Comparison of ENCODE assay signal across 15 cellular contexts in genomic region chr2:8710951-8711350, GRCh38. TPM values are rescaled to one million over a fixed set of nuclear protein-coding genes. Genes with fewer than 3 reads are reported as not detected.
DNase-seq lines count a peak whose midpoint lies in the region; TF ChIP-seq lines count a peak whose summit lies in the region.
"Had no signal": no experiment of that assay in that cellular context is flagged by ENCODE, and none has a peak within 500 bp of the region (broad histone marks: within the 10 kb centered on the region; RNA-seq: fewer than 3 reads in every experiment).

No MANE protein-coding gene starts in this region.

- H3K4me3 ChIP-seq in epithelial cell of esophagus (ENCODE audit: low read length) (no peak overlapping the region), osteoblast (ENCODE audit: insufficient read depth, low read length) (no peak overlapping the region)
- H3K4me3 ChIP-seq: BLaER1, GM23248 had no signal

- no peaks in the 10 kb centered on the region for H3K27me3 ChIP-seq in osteoblast (ENCODE audit: insufficient read depth, low read length)
- H3K27me3 ChIP-seq: BLaER1 had no signal

- H2AFZ ChIP-seq in osteoblast (ENCODE audit: low read length), result no peak overlapping the region
- H2AFZ ChIP-seq: GM23248 had no signal

- H3K4me1 ChIP-seq in osteoblast (ENCODE audit: insufficient read depth, low read length), result no peaks in the 10 kb centered on the region
- H3K4me1 ChIP-seq: BLaER1, Caco-2 had no signal

- DNase-seq in NCI-H1105 treated with DMSO at 0.1 percent for 48 hours (lab: John Stamatoyannopoulos, UW) (peak; percentile 13), NCI-H1105 (lab: John Stamatoyannopoulos, UW) (no peak), DMS79 treated with DMSO at 0.1 percent for 48 hours (lab: John Stamatoyannopoulos, UW) (peak; percentile 74), epithelial cell of esophagus (ENCODE audit: low read depth) (peak; percentile 76), osteoblast (ENCODE audit: insufficient read length, low spot score, missing footprints) (peak; percentile 68)
- no peak for DNase-seq in activated naive CD4-positive, alpha-beta T cell (lab: John Stamatoyannopoulos, UW)
- no peak for DNase-seq in activated T-cell treated with anti-CD3 and anti-CD28 coated beads, Interleukin-2, amount 50 U/mL, for 1 hour
- DNase-seq: AML-193; Caco-2; CD8-positive, alpha-beta memory T cell; GM23248; H7; IMR-90 had no signal

- no peaks in the 10 kb centered on the region for H3K36me3 ChIP-seq in osteoblast (ENCODE audit: insufficient read depth, low read length)
- H3K36me3 ChIP-seq: BLaER1 had no signal

- no peaks in the 10 kb centered on the region for H4K20me1 ChIP-seq in osteoblast (ENCODE audit: insufficient read depth, low read length)
- H4K20me1 ChIP-seq: BLaER1 had no signal

- no peak overlapping the region for H3K27ac ChIP-seq in osteoblast (ENCODE audit: low read depth, low read length)
- H3K27ac ChIP-seq: 22Rv1, BLaER1, GM23248 had no signal

- no peaks in the 10 kb centered on the region for H3K9me3 ChIP-seq in osteoblast (ENCODE audit: low read depth, low read length)

- H3K4me2 ChIP-seq in osteoblast (ENCODE audit: insufficient read depth, low read length), result no peak overlapping the region
- H3K4me2 ChIP-seq: BLaER1 had no signal

- TF ChIP-seq CTCF in epithelial cell of esophagus (IDR thresholded peaks at IDR 0.05; ENCODE audit: insufficient read depth, low read depth, low read length, missing control alignments) (no peak), osteoblast (IDR thresholded peaks at IDR 0.05; ENCODE audit: extremely low read depth, low read depth, low read length) (no peak)

- H3K79me2 ChIP-seq in osteoblast (ENCODE audit: insufficient read depth, low read length), result no peaks in the 10 kb centered on the region

RNA-seq across cellular contexts. Expression of gene ID2, which starts 29.1 kb away (rescaled TPM):
- total RNA-seq in osteoblast, result 139 and 168 TPM in 2 replicates

Comparison
In these comparisons a context has a peak if more than half of its experiments do, and no peak if none do; other contexts are left out.
1. DNase-seq: peak in NCI-H1105 treated with DMSO at 0.1 percent for 48 hours (single experiment), DMS79 treated with DMSO at 0.1 percent for 48 hours (single experiment), epithelial cell of esophagus (single experiment) and osteoblast (single experiment); none in NCI-H1105 (single experiment), activated naive CD4-positive, alpha-beta T cell (0 of 4) and activated T-cell treated with anti-CD3 and anti-CD28 coated beads, Interleukin-2, amount 50 U/mL, for 1 hour (single experiment).